1 cellular context compared by ENCODE assay signal in genomic region chrX:133359466-133359865, GRCh38.
TF ChIP-seq lines count a peak whose summit lies in the region.

No MANE protein-coding gene starts in this region.

TF ChIP-seq in H1, 55 proteins besides CTCF, POLR2A, EP300 and RAD21:
- TF ChIP-seq BRCA1 (IDR thresholded peaks at IDR 0.05; ENCODE audit: low read depth, low read length) (no peak), POU5F1 (IDR thresholded peaks at IDR 0.05; ENCODE audit: low read depth, low read length) (0 out of 2 replicates have a peak, but pooled peaks have one; percentile 51), SAP30 (IDR thresholded peaks at IDR 0.05; ENCODE audit: insufficient read depth, insufficient replicate concordance, low read length) (no peak), ASH2L (IDR thresholded peaks at IDR 0.05; ENCODE audit: low read length) (no peak)
